ENCODE assay signal across 1 cellular context in genomic region chr2:157233506-157233905, GRCh38.
TF ChIP-seq lines count a peak whose summit lies in the region.

No MANE protein-coding gene starts in this region.

TF ChIP-seq in K562, 482 proteins besides CTCF, POLR2A, EP300 and RAD21 (continued from another document):
- TF ChIP-seq, protein P1, sequence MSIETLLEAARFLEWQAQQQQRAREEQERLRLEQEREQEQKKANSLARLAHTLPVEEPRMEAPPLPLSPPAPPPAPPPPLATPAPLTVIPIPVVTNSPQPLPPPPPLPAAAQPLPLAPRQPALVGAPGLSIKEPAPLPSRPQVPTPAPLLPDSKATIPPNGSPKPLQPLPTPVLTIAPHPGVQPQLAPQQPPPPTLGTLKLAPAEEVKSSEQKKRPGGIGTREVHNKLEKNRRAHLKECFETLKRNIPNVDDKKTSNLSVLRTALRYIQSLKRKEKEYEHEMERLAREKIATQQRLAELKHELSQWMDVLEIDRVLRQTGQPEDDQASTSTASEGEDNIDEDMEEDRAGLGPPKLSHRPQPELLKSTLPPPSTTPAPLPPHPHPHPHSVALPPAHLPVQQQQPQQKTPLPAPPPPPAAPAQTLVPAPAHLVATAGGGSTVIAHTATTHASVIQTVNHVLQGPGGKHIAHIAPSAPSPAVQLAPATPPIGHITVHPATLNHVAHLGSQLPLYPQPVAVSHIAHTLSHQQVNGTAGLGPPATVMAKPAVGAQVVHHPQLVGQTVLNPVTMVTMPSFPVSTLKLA (conservative IDR thresholded peaks at IDR 0.05): 0 out of 4 replicates have a peak, but pooled peaks of 1 of the 2 experiments have one; percentile 7
- peak; percentile 20; the same call in 1 of the 2 replicates for TF ChIP-seq CBFA2T3 (IDR thresholded peaks at IDR 0.05)
- TF ChIP-seq HSF4 (CRISPR knock-in tag; IDR thresholded peaks at IDR 0.05; ENCODE audit: borderline replicate concordance): no peak
- TF ChIP-seq CBX3 (IDR thresholded peaks at IDR 0.05; ENCODE audit: borderline replicate concordance in 1 of 2, low read length in 2 of 2): peak in 1 of 2 experiments; percentile 18; a peak in 1 of 3 replicates
- TF ChIP-seq, protein P2, sequence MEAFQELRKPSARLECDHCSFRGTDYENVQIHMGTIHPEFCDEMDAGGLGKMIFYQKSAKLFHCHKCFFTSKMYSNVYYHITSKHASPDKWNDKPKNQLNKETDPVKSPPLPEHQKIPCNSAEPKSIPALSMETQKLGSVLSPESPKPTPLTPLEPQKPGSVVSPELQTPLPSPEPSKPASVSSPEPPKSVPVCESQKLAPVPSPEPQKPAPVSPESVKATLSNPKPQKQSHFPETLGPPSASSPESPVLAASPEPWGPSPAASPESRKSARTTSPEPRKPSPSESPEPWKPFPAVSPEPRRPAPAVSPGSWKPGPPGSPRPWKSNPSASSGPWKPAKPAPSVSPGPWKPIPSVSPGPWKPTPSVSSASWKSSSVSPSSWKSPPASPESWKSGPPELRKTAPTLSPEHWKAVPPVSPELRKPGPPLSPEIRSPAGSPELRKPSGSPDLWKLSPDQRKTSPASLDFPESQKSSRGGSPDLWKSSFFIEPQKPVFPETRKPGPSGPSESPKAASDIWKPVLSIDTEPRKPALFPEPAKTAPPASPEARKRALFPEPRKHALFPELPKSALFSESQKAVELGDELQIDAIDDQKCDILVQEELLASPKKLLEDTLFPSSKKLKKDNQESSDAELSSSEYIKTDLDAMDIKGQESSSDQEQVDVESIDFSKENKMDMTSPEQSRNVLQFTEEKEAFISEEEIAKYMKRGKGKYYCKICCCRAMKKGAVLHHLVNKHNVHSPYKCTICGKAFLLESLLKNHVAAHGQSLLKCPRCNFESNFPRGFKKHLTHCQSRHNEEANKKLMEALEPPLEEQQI (IDR thresholded peaks at IDR 0.05): 0 out of 2 replicates have a peak, but pooled peaks have one; percentile 16
- TF ChIP-seq MED1 (CRISPR knock-in tag; IDR thresholded peaks at IDR 0.05; ENCODE audit: borderline replicate concordance): no peak
- no peak for TF ChIP-seq HMG20B (CRISPR knock-in tag; IDR thresholded peaks at IDR 0.05)
